15 cellular contexts compared by ENCODE assay signal in the genomic region with DNA sequence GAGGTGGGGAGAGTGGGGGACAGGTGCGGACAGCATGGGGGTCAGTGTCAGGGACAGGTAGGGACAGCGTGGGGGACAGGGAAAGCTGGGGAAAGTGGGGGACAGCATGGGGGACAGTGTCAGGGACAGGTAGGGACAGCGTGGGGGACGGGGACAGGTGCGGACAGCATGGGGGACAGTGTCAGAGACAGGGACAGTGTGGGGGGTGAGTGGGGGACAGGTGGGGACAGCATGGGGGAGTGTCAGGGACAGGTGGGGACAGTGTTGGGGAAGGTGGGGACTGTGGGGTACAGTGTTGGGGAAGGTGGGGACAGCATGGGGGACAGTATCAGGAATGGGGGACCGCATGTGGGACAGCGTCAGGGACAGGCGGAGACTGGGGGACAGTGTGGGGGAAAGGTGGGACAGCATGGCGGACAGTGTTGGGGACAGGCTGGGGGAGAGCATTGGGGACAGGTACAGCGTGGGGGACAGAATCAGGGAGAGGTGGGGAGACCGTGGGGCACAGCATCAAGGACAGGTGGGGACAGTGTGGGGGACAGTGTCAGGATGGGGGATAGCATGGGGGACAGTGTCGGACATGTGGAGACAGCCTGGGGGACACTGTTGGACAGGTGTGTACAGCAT.
"Had no signal": no experiment of that assay in that cellular context is flagged by ENCODE, and none has a peak within 500 bp of the region (broad histone marks: within the 10 kb centered on the region; RNA-seq: fewer than 3 reads in every experiment).

No MANE protein-coding gene starts in this region.

- H3K36me3 ChIP-seq: esophagus squamous epithelium, neural progenitor cell, pancreas, suprapubic skin had no signal

- ATAC-seq: pancreas had no signal

- H3K9me3 ChIP-seq: esophagus squamous epithelium, pancreas, suprapubic skin had no signal

- H3K4me3 ChIP-seq: esophagus squamous epithelium, lung, neural progenitor cell, pancreas, suprapubic skin had no signal

- H3K27ac ChIP-seq: neural progenitor cell, pancreas, suprapubic skin had no signal

- H3K27ac Mint-ChIP-seq: neural progenitor cell had no signal

- H3K4me1 ChIP-seq: neural progenitor cell, pancreas, suprapubic skin had no signal

- H3K27me3 ChIP-seq: esophagus squamous epithelium, neural progenitor cell, pancreas had no signal

- H3K9me3 Mint-ChIP-seq: activated T-helper 2 cell treated with anti-CD3 and anti-CD28 coated beads, Interferon-gamma antibody, Interleukin-2, Interleukin-4, amounts not matched to agents 10 μg/mL and 5 μg/mL and 100 μg/mL, durations not matched to agents 14 hours and 24 hours and 36 hours had no signal

- H3K4me1 Mint-ChIP-seq: neural progenitor cell had no signal

- H3K4me3 Mint-ChIP-seq: neural progenitor cell had no signal

- DNase-seq: activated CD4-positive, alpha-beta T cell treated with anti-CD3 and anti-CD28 coated beads, Interleukin-2, amount 50 U/mL, for 1 hour; activated naive CD4-positive, alpha-beta T cell treated with anti-CD3 and anti-CD28 coated beads, Interleukin-2, amount 50 U/mL, for 16 hours; caudate nucleus; esophagus squamous epithelium; hypothalamus; kidney glomerular epithelial cell; stimulated activated CD4-positive, alpha-beta T cell treated with anti-CD3 and anti-CD28 coated beads, Interleukin-12 subunit alpha, Interleukin-12 subunit beta, amount 100 ng/mL, for 4 hours; stimulated activated CD4-positive, alpha-beta T cell treated with anti-CD3 and anti-CD28 coated beads, Interleukin-2, amount 100 ng/mL, for 24 hours; stimulated activated naive CD4-positive, alpha-beta T cell; SW 1271 had no signal
